8 cellular contexts compared by ENCODE assay signal in genomic region chr10:61592581-61592980, GRCh38.
DNase-seq lines count a peak whose midpoint lies in the region; ATAC-seq and TF ChIP-seq lines count a peak whose summit lies in the region.

No MANE protein-coding gene starts in this region.

- H3K9me3 ChIP-seq in Loucy (ENCODE audit: insufficient read depth, low read depth, low read length): no peaks in the 10 kb centered on the region

- DNase-seq in COLO668 (lab: John Stamatoyannopoulos, UW; ENCODE audit: unreplicated experiment): peak; percentile 1
- peak; percentile 3 for DNase-seq in germinal center (ENCODE audit: low spot score)
- no peak for DNase-seq in effector CD4-positive, alpha-beta T cell
- DNase-seq in amniotic stem cell (lab: John Stamatoyannopoulos, UW): no peak
- DNase-seq in 8988T: no peak

- ATAC-seq in GM21447 (IDR thresholded peaks at IDR 0.05; ENCODE audit: unreplicated experiment) (peak; percentile 63), HG03108 (IDR thresholded peaks at IDR 0.05; ENCODE audit: unreplicated experiment) (no peak)

- no peaks in the 10 kb centered on the region for H3K79me2 ChIP-seq in Loucy (ENCODE audit: insufficient read depth, low read length)

- H3K4me2 ChIP-seq in Loucy (ENCODE audit: low read depth, low read length, poor library complexity, severe bottlenecking): no peak overlapping the region

- H4K20me1 ChIP-seq in Loucy (ENCODE audit: insufficient read depth, low read length, poor library complexity, severe bottlenecking): no peaks in the 10 kb centered on the region

- H2AFZ ChIP-seq in Loucy (ENCODE audit: low read length): no peak overlapping the region

- TF ChIP-seq CTCF in Loucy (conservative IDR thresholded peaks at IDR 0.05; ENCODE audit: low read length): peak; percentile 84

- H3K9me2 ChIP-seq in Loucy (replicated peaks; ENCODE audit: low read depth, low read length): no peaks in the 10 kb centered on the region

- H3K4me3 ChIP-seq in Loucy (ENCODE audit: low read length, poor library complexity, severe bottlenecking): no peak overlapping the region

- no peak overlapping the region for H3K9ac ChIP-seq in Loucy (ENCODE audit: low read depth, low read length, poor library complexity, severe bottlenecking)

- no peaks in the 10 kb centered on the region for H3K36me3 ChIP-seq in Loucy (ENCODE audit: insufficient read depth, low read length)

- no peaks in the 10 kb centered on the region for H3K4me1 ChIP-seq in Loucy (ENCODE audit: insufficient read depth, low read length, poor library complexity, severe bottlenecking)

- no peaks in the 10 kb centered on the region for H3F3A ChIP-seq in Loucy (ENCODE audit: low read depth)

- H3K27me3 ChIP-seq in Loucy (ENCODE audit: insufficient read depth, low read length, poor library complexity, severe bottlenecking): no peaks in the 10 kb centered on the region

Comparison
In these comparisons a context has a peak if more than half of its experiments do, and no peak if none do; other contexts are left out.
1. DNase-seq: peak in COLO668 (single experiment) and germinal center (single experiment); none in effector CD4-positive, alpha-beta T cell (single experiment), amniotic stem cell (single experiment) and 8988T (single experiment).